19 cellular contexts compared by ENCODE assay signal in genomic region chr6:39930540-39930939, GRCh38. TPM values are rescaled to one million over a fixed set of nuclear protein-coding genes. Genes with fewer than 3 reads are reported as not detected.
DNase-seq lines count a peak whose midpoint lies in the region; ATAC-seq and TF ChIP-seq lines count a peak whose summit lies in the region.
"Had no signal": no experiment of that assay in that cellular context is flagged by ENCODE, and none has a peak within 500 bp of the region (broad histone marks: within the 10 kb centered on the region; RNA-seq: fewer than 3 reads in every experiment).

No MANE protein-coding gene starts in this region.

- peaks cover 19% of the 10 kb centered on the region for H3K79me2 ChIP-seq in osteoblast (ENCODE audit: insufficient read depth, low read length)

- in situ Hi-C loops in GM13976 (cut with MboI; ENCODE audit: low sequenced_read_pairs, unreplicated experiment): no loop called here

- DNase-seq in RWPE2 (ENCODE audit: low spot score) (no peak), coronary artery (ENCODE audit: low spot score) (peak; percentile 55), osteoblast (ENCODE audit: insufficient read length, low spot score, missing footprints) (no peak), tibial artery (no peak), RPMI8226 (no peak), GM03348 (ENCODE audit: low spot score) (no peak), GM13976 (ENCODE audit: low spot score) (no peak), DMS53 (lab: John Stamatoyannopoulos, UW) (no peak)
- DNase-seq: activated naive CD4-positive, alpha-beta T cell treated with anti-CD3 and anti-CD28 coated beads, Interleukin-2, amount 50 U/mL, for 16 hours; hypothalamus; MG63; NCI-H1436; NCI-H2107; NCI-H446; Right ventricle myocardium superior; stimulated activated CD4-positive, alpha-beta T cell treated with anti-CD3 and anti-CD28 coated beads, Interleukin-1b, Interleukin-23, amount 100 ng/mL, for 48 hours had no signal

- intact Hi-C loops in tibial artery (cut with DNase I; ENCODE audit: low total_unique reads): no loop called here

- H3K4me1 ChIP-seq in RWPE2 (ENCODE audit: insufficient read depth, poor library complexity, severe bottlenecking) (peaks cover 18% of the 10 kb centered on the region), osteoblast (ENCODE audit: insufficient read depth, low read length) (peaks cover 29% of the 10 kb centered on the region), tibial artery (peaks cover 0 to 80% (median 63%) of the 10 kb centered on the region in 4 donors)

- TF ChIP-seq CTCF in RWPE2 (IDR thresholded peaks at IDR 0.05; ENCODE audit: poor library complexity, severe bottlenecking): no peak
- TF ChIP-seq CTCF in coronary artery (IDR thresholded peaks at IDR 0.05): no peak
- no peak for TF ChIP-seq CTCF in osteoblast (IDR thresholded peaks at IDR 0.05; ENCODE audit: extremely low read depth, low read depth, low read length)
- no peak for TF ChIP-seq CTCF in tibial artery (IDR thresholded peaks at IDR 0.05)
- no peak for TF ChIP-seq CTCF in GM13976 (IDR thresholded peaks at IDR 0.05; ENCODE audit: borderline replicate concordance, control extremely low read depth, extremely low read depth, insufficient read depth, missing control alignments)

- no peaks in the 10 kb centered on the region for H3K36me3 ChIP-seq in RWPE2 (ENCODE audit: low read depth)
- H3K36me3 ChIP-seq in osteoblast (ENCODE audit: insufficient read depth, low read length): no peaks in the 10 kb centered on the region
- peaks cover 7 to 8% (median 7%) of the 10 kb centered on the region in 3 donors for H3K36me3 ChIP-seq in tibial artery
- H3K36me3 ChIP-seq: MG63, neural progenitor cell had no signal

- H3K27me3 ChIP-seq in RWPE2 (ENCODE audit: insufficient read depth, poor library complexity, severe bottlenecking): no peaks in the 10 kb centered on the region
- no peaks in the 10 kb centered on the region for H3K27me3 ChIP-seq in osteoblast (ENCODE audit: insufficient read depth, low read length)
- no peaks in the 10 kb centered on the region for H3K27me3 ChIP-seq in tibial artery
- H3K27me3 ChIP-seq: MG63 had no signal

- ATAC-seq in RWPE2 (ENCODE audit: low read depth): no peak

- peaks cover 11% of the 10 kb centered on the region for H4K20me1 ChIP-seq in osteoblast (ENCODE audit: insufficient read depth, low read length)

- H3K27ac ChIP-seq in RWPE2 (ENCODE audit: poor library complexity, severe bottlenecking) (peak overlapping the region; percentile 14), coronary artery (peak overlapping the region; percentile 51 to 95), osteoblast (ENCODE audit: low read depth, low read length) (peak overlapping the region; percentile 53), tibial artery (peak overlapping the region; percentile 93 to 97)
- H3K27ac ChIP-seq: neural progenitor cell had no signal

- H3K4me3 ChIP-seq in RWPE2 (ENCODE audit: severe bottlenecking) (no peak overlapping the region), coronary artery (peak overlapping the region; percentile 95), osteoblast (ENCODE audit: insufficient read depth, low read length) (peak overlapping the region; percentile 11), tibial artery (peak overlapping the region in 1 of 2 donors; percentile 95)
- H3K4me3 ChIP-seq: MG63, neural progenitor cell, skin epidermis had no signal

- H3K4me2 ChIP-seq in osteoblast (ENCODE audit: insufficient read depth, low read length): peak overlapping the region; percentile 61
- H3K4me2 ChIP-seq: neural progenitor cell had no signal

- H2AFZ ChIP-seq in osteoblast (ENCODE audit: low read length): no peak overlapping the region
- H2AFZ ChIP-seq: neural progenitor cell had no signal

- peaks cover 2% of the 10 kb centered on the region for H3K9me3 ChIP-seq in RWPE2 (ENCODE audit: severe bottlenecking)
- H3K9me3 ChIP-seq in osteoblast (ENCODE audit: low read depth, low read length): no peaks in the 10 kb centered on the region
- no peaks in the 10 kb centered on the region for H3K9me3 ChIP-seq in tibial artery
- H3K9me3 ChIP-seq: MG63 had no signal

RNA-seq across cellular contexts. Expression of gene MOCS1, which starts 3.7 kb away (rescaled TPM):
- 25.3 and 28.3 TPM in 2 replicates for total RNA-seq in osteoblast
- total RNA-seq: OCI-LY7 had no signal

Comparison
In these comparisons a context has a peak if more than half of its experiments do, and no peak if none do; other contexts are left out.
1. H3K27ac ChIP-seq: peak in every context shown above with its lines; median percentile 95 in tibial artery; 73 in coronary artery; 53 in osteoblast; 14 in RWPE2.